1 cellular context compared by ENCODE assay signal in the genomic region with DNA sequence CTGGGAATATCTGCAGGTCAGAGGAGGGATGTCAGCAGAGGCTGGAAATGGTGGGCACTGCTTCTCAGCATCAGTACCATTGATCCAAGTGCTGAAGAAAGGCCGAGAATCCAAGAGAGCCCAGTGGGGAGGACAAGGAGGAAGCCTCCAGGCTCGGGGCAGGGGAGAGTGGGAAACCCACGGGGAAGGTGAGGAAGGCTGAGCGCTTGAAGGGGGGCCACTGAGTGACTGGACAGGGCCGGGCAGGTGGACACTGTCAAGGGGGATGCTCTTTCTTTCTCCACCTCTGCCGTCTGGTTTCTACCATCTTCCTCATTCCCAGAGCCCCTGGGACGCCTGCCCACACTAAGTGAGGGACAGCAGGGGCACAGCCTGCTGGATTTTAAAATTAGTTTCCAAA.
TF ChIP-seq lines count a peak whose summit lies in the region.

No MANE protein-coding gene starts in this region.

TF ChIP-seq in IMR-90, 13 proteins besides CTCF, POLR2A, EP300 and RAD21 (continued from another document):
- TF ChIP-seq RFX5 (IDR thresholded peaks at IDR 0.05; ENCODE audit: low read depth, low read length) (no peak), SMC3 (IDR thresholded peaks at IDR 0.05; ENCODE audit: low read depth, low read length) (no peak), CEBPB (IDR thresholded peaks at IDR 0.05; ENCODE audit: low read depth, low read length) (no peak), FOS (IDR thresholded peaks at IDR 0.05; ENCODE audit: low read depth, low read length) (no peak), BHLHE40 (IDR thresholded peaks at IDR 0.05; ENCODE audit: low read depth, low read length) (no peak)
